ENCODE assay signal across 13 cellular contexts in the genomic region with DNA sequence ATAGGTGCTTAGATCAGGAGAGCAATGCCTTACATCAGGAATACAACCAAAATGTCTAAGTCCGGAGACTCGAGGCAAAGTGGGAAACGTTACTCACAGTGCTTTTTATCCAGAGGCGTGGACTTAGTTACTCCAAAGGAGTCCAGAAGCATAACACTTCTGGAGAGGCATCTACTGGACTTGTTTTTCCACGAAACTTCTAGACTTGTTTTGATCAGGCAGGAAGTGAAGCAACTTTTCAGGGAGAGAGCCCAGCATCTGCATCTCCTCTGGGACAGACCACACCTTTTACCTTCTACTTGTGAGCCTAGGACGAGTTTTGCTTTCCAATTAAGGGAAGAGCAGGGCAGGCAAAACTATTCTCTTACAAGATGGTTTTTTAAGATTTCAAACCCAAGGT. TPM values are rescaled to one million over a fixed set of nuclear protein-coding genes. Genes with fewer than 3 reads are reported as not detected.
DNase-seq lines count a peak whose midpoint lies in the region; ATAC-seq and TF ChIP-seq lines count a peak whose summit lies in the region.
"Had no signal": no experiment of that assay in that cellular context is flagged by ENCODE, and none has a peak within 500 bp of the region (broad histone marks: within the 10 kb centered on the region; RNA-seq: fewer than 3 reads in every experiment).

No MANE protein-coding gene starts in this region.

- ATAC-seq in GM18909 (IDR thresholded peaks at IDR 0.05; ENCODE audit: poor library complexity, unreplicated experiment) = no peak
- ATAC-seq: A549, left colon had no signal

- POLR2A ChIA-PET in activated CD4-positive, alpha-beta T cell treated with anti-CD3 and anti-CD28 coated beads, Interleukin-2, amount 10 ng/mL, durations not matched to agents 7 days and 5 days (lab: Charles Lee) = no interaction called here
- POLR2A ChIA-PET in activated CD4-positive, alpha-beta memory T cell treated with anti-CD3 and anti-CD28 coated beads, Interleukin-2, amount 10 ng/mL, durations not matched to agents 7 days and 5 days (lab: Charles Lee) = no interaction called here

- CTCF ChIA-PET in activated CD4-positive, alpha-beta T cell treated with anti-CD3 and anti-CD28 coated beads, Interleukin-2, amount 10 ng/mL, durations not matched to agents 7 days and 5 days (lab: Charles Lee) = interaction anchor here (1.8 kb wide), 1 partner anchor 7 kb away, joined by 4 read pairs; no protein-coding TSS in a partner anchor
- CTCF ChIA-PET in activated CD4-positive, alpha-beta memory T cell treated with anti-CD3 and anti-CD28 coated beads, Interleukin-2, amount 10 ng/mL, durations not matched to agents 7 days and 5 days (lab: Charles Lee) = interaction anchor here (1.0 to 1.9 kb wide), 2 partner anchors 15 to 20 kb away, joined by 7 to 8 read pairs; no protein-coding TSS in a partner anchor

- peaks cover 20% of the 10 kb centered on the region for H3K4me1 ChIP-seq in smooth muscle cell (ENCODE audit: low read depth)
- peaks cover 25% of the 10 kb centered on the region for H3K4me1 ChIP-seq in HAP-1

- 64% methylated on average over 6 of the region's 6 CpGs for WGBS in smooth muscle cell (ENCODE audit: low lambda C conversion rate)

- H3K36me3 ChIP-seq in smooth muscle cell (ENCODE audit: low read depth) (no peaks in the 10 kb centered on the region), HAP-1 (replicated peaks) (no peaks in the 10 kb centered on the region)

- no peaks in the 10 kb centered on the region for H3K27me3 ChIP-seq in smooth muscle cell (ENCODE audit: low read depth)
- no peaks in the 10 kb centered on the region for H3K27me3 ChIP-seq in HAP-1 (ENCODE audit: low read depth)

- in situ Hi-C loops in HAP-1 (cut with MboI; ENCODE audit: low sequenced_read_pairs) = no loop called here

- H3K4me1 Mint-ChIP-seq in activated CD4-positive, alpha-beta T cell treated with anti-CD3 and anti-CD28 coated beads, Interleukin-2, amount 10 ng/mL, durations not matched to agents 7 days and 5 days = peaks cover 50% of the 10 kb centered on the region
- peaks cover 68% of the 10 kb centered on the region for H3K4me1 Mint-ChIP-seq in activated CD4-positive, alpha-beta memory T cell treated with anti-CD3 and anti-CD28 coated beads, Interleukin-2, amount 10 ng/mL, durations not matched to agents 7 days and 5 days
- peaks cover 15% of the 10 kb centered on the region for H3K4me1 Mint-ChIP-seq in glutamatergic neuron (ENCODE audit: low read depth, unreplicated experiment)

- no peak overlapping the region for H3K9ac ChIP-seq in smooth muscle cell (ENCODE audit: low read depth)

- DNase-seq in activated CD4-positive, alpha-beta T cell treated with anti-CD3 and anti-CD28 coated beads, Interleukin-2, amount 10 ng/mL, durations not matched to agents 7 days and 5 days = no peak
- no peak for DNase-seq in activated CD4-positive, alpha-beta T cell treated with anti-CD3 and anti-CD28 coated beads, Interleukin-2, amount 50 U/mL, for 1 hour
- DNase-seq in activated CD4-positive, alpha-beta memory T cell treated with anti-CD3 and anti-CD28 coated beads, Interleukin-2, amount 10 ng/mL, durations not matched to agents 7 days and 5 days = no peak
- no peak for DNase-seq in glutamatergic neuron
- DNase-seq in smooth muscle cell (lab: John Stamatoyannopoulos, UW; ENCODE audit: unreplicated experiment) = no peak
- no peak for DNase-seq in NCI-H2171 treated with DMSO at 0.1 percent for 48 hours (lab: John Stamatoyannopoulos, UW)
- no peak for DNase-seq in HAP-1 (ENCODE audit: low spot score in 2 of 2)
- DNase-seq: activated naive CD4-positive, alpha-beta T cell treated with Interleukin-2 at 50 U/mL for 16 hours; GOT3; left colon; NCI-H748 treated with DMSO at 0.1 percent for 48 hours had no signal

- H3K27ac Mint-ChIP-seq in activated CD4-positive, alpha-beta T cell treated with anti-CD3 and anti-CD28 coated beads, Interleukin-2, amount 10 ng/mL, durations not matched to agents 7 days and 5 days = no peak overlapping the region
- no peak overlapping the region for H3K27ac Mint-ChIP-seq in activated CD4-positive, alpha-beta memory T cell treated with anti-CD3 and anti-CD28 coated beads, Interleukin-2, amount 10 ng/mL, durations not matched to agents 7 days and 5 days
- no peak overlapping the region for H3K27ac Mint-ChIP-seq in glutamatergic neuron (ENCODE audit: unreplicated experiment)

- H4K20me1 ChIP-seq in smooth muscle cell (ENCODE audit: low read depth) = no peaks in the 10 kb centered on the region

- no peak overlapping the region for H2AFZ ChIP-seq in smooth muscle cell (ENCODE audit: low read depth)

- peaks cover 20% of the 10 kb centered on the region for H3K27me3 Mint-ChIP-seq in activated CD4-positive, alpha-beta T cell treated with anti-CD3 and anti-CD28 coated beads, Interleukin-2, amount 10 ng/mL, durations not matched to agents 7 days and 5 days
- peaks cover 12% of the 10 kb centered on the region for H3K27me3 Mint-ChIP-seq in activated CD4-positive, alpha-beta memory T cell treated with anti-CD3 and anti-CD28 coated beads, Interleukin-2, amount 10 ng/mL, durations not matched to agents 7 days and 5 days
- H3K27me3 Mint-ChIP-seq in glutamatergic neuron (ENCODE audit: unreplicated experiment) = peaks cover 6% of the 10 kb centered on the region

- H3K9me3 ChIP-seq in smooth muscle cell (replicated peaks; ENCODE audit: low read depth) (no peaks in the 10 kb centered on the region), HAP-1 (no peaks in the 10 kb centered on the region)
- H3K9me3 ChIP-seq: A549 had no signal

- peaks cover 20% of the 10 kb centered on the region for H3K79me2 ChIP-seq in smooth muscle cell (ENCODE audit: low read depth)

- TF ChIP-seq CTCF in glutamatergic neuron (IDR thresholded peaks at IDR 0.05; ENCODE audit: partially characterized antibody, unreplicated experiment) = no peak
- TF ChIP-seq CTCF in smooth muscle cell (IDR thresholded peaks at IDR 0.05; ENCODE audit: borderline replicate concordance, insufficient read depth, poor library complexity, severe bottlenecking) = no peak

- H3K4me3 ChIP-seq in smooth muscle cell (peak overlapping the region; percentile 58), HAP-1 (no peak overlapping the region)
- H3K4me3 ChIP-seq: A549 had no signal

- no peaks in the 10 kb centered on the region for H3K9me3 Mint-ChIP-seq in activated CD4-positive, alpha-beta T cell treated with anti-CD3 and anti-CD28 coated beads, Interleukin-2, amount 10 ng/mL, durations not matched to agents 7 days and 5 days
- H3K9me3 Mint-ChIP-seq in activated CD4-positive, alpha-beta memory T cell treated with anti-CD3 and anti-CD28 coated beads, Interleukin-2, amount 10 ng/mL, durations not matched to agents 7 days and 5 days = no peaks in the 10 kb centered on the region
- peaks cover 4% of the 10 kb centered on the region for H3K9me3 Mint-ChIP-seq in glutamatergic neuron (ENCODE audit: unreplicated experiment)

- peaks cover 21% of the 10 kb centered on the region for H3F3A ChIP-seq in smooth muscle cell (ENCODE audit: low read depth)

- peaks cover 5% of the 10 kb centered on the region for H3K36me3 Mint-ChIP-seq in activated CD4-positive, alpha-beta T cell treated with anti-CD3 and anti-CD28 coated beads, Interleukin-2, amount 10 ng/mL, durations not matched to agents 7 days and 5 days (ENCODE audit: low read depth)
- H3K36me3 Mint-ChIP-seq in activated CD4-positive, alpha-beta memory T cell treated with anti-CD3 and anti-CD28 coated beads, Interleukin-2, amount 10 ng/mL, durations not matched to agents 7 days and 5 days (ENCODE audit: low read depth) = peaks cover 2% of the 10 kb centered on the region
- H3K36me3 Mint-ChIP-seq in glutamatergic neuron (ENCODE audit: unreplicated experiment) = no peaks in the 10 kb centered on the region

- peak overlapping the region; percentile 74 for H3K4me3 Mint-ChIP-seq in activated CD4-positive, alpha-beta T cell treated with anti-CD3 and anti-CD28 coated beads, Interleukin-2, amount 10 ng/mL, durations not matched to agents 7 days and 5 days
- H3K4me3 Mint-ChIP-seq in activated CD4-positive, alpha-beta memory T cell treated with anti-CD3 and anti-CD28 coated beads, Interleukin-2, amount 10 ng/mL, durations not matched to agents 7 days and 5 days = peak overlapping the region; percentile 82
- peak overlapping the region; percentile 79 for H3K4me3 Mint-ChIP-seq in glutamatergic neuron (ENCODE audit: unreplicated experiment)

- peak overlapping the region; percentile 83 for H3K4me2 ChIP-seq in smooth muscle cell
- H3K4me2 ChIP-seq: A549 had no signal

- peak overlapping the region; percentile 98 for H3K27ac ChIP-seq in smooth muscle cell (ENCODE audit: low read depth)
- H3K27ac ChIP-seq: A549 had no signal

RNA-seq across cellular contexts. Expression of a gene that starts 1.2 kb away (rescaled TPM):
- 10 to 100 TPM; 21.4 to 24.5 TPM for total RNA-seq in activated CD4-positive, alpha-beta T cell treated with anti-CD3 and anti-CD28 coated beads, Interleukin-2, amount 10 ng/mL, durations not matched to agents 7 days and 5 days
- 10 to 100 TPM; 37.2 to 37.9 TPM for total RNA-seq in activated CD4-positive, alpha-beta memory T cell treated with anti-CD3 and anti-CD28 coated beads, Interleukin-2, amount 10 ng/mL, durations not matched to agents 7 days and 5 days
- total RNA-seq in glutamatergic neuron (ENCODE audit: unreplicated experiment) (6.0 TPM), smooth muscle cell (48.4 and 49.9 TPM in 2 replicates)
- polyA plus RNA-seq in smooth muscle cell = 14.9 and 47.5 TPM in 2 replicates
